In the genomic region with DNA sequence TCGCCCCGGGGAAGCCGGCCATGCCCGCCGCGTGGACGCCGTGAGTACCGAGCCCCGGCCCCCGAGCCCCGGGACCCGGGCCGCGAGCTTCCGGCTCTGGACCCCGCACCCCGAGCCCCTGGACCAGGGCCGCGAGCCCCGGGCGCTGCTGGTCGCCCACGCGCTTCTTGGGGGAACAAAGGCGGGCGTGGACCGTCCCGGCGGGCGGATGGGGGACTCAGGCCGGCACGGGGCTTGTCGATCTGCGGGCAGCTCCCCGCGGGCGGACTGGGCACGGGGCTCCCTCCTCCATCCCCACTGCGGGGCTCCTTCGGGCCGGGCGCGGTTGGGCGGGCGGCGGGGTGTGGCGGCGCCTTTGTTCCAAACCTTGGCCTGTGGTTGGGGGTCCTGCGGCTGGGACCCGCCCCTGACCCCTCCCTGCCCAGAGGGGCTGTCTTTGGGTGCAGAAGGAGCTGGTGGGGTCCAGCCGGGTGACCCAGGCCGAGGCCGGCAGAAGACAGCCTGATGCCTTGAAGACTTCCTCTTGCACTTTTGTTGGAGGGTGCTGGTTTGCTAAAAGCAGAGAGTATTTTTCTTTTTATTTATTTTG, we compare ENCODE assay signal across 1 cellular context.
TF ChIP-seq lines count a peak whose summit lies in the region.

No MANE protein-coding gene starts in this region.

TF ChIP-seq in HepG2, 621 proteins besides CTCF, POLR2A, EP300 and RAD21 (continued from another document):
- TF ChIP-seq, protein P1, sequence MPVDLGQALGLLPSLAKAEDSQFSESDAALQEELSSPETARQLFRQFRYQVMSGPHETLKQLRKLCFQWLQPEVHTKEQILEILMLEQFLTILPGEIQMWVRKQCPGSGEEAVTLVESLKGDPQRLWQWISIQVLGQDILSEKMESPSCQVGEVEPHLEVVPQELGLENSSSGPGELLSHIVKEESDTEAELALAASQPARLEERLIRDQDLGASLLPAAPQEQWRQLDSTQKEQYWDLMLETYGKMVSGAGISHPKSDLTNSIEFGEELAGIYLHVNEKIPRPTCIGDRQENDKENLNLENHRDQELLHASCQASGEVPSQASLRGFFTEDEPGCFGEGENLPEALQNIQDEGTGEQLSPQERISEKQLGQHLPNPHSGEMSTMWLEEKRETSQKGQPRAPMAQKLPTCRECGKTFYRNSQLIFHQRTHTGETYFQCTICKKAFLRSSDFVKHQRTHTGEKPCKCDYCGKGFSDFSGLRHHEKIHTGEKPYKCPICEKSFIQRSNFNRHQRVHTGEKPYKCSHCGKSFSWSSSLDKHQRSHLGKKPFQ (CRISPR knock-in tag; IDR thresholded peaks at IDR 0.05; ENCODE audit: insufficient replicate concordance), result no peak
